Comparison of ENCODE assay signal across 17 cellular contexts in the genomic region with DNA sequence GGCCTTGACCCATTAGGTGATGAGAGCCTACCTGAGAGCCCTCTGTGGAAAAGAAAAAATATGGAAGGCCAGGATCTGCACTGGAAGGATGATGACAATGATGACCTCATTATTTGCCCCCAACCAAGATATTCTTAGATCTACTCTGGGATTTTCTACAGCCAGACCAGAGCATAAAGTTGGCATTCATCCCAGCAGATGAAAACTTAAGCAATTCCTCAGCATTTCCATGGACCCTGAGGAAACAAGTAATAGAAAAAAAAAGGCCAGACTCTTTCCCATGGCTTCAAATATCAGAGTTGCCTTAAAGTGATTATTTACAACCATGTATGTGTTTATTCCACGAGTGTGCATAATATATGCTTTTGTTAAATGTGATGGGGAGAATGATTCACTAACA.
A peak's percentile ranks its signal among the peaks of the same experiment; 100 is the strongest.
DNase-seq lines count a peak whose midpoint lies in the region; ATAC-seq and TF ChIP-seq lines count a peak whose summit lies in the region.
"Had no signal": no experiment of that assay in that cellular context is flagged by ENCODE, and none has a peak within 500 bp of the region (broad histone marks: within the 10 kb centered on the region; RNA-seq: fewer than 3 reads in every experiment).

No MANE protein-coding gene starts in this region.

- peak; percentile 12 for DNase-seq in AG08396 (ENCODE audit: low spot score)
- DNase-seq in amniotic epithelial cell (ENCODE audit: low read depth) = peak; percentile 89
- peak; percentile 56 for DNase-seq in fibroblast of the conjunctiva (ENCODE audit: low read depth)
- no peak for DNase-seq in osteocyte (ENCODE audit: extremely low spot score, unreplicated experiment)
- DNase-seq in NCI-H748 (lab: John Stamatoyannopoulos, UW; ENCODE audit: unreplicated experiment) = no peak
- DNase-seq in NOMO-1 (lab: John Stamatoyannopoulos, UW; ENCODE audit: unreplicated experiment in 2 of 2) = no peak
- no peak for DNase-seq in stimulated activated CD4-positive, alpha-beta T cell treated with anti-CD3 and anti-CD28 coated beads, Interleukin-1b, Interleukin-23, amount 100 ng/mL, for 48 hours
- DNase-seq: activated CD4-positive, alpha-beta T cell treated with anti-CD3 and anti-CD28 coated beads for 4 hours; activated T-cell treated with anti-CD3 and anti-CD28 coated beads, Interleukin-2, amount 50 U/mL, for 24 hours; amniotic stem cell; effector memory CD4-positive, alpha-beta T cell; hippocampal formation; NCI-H446 treated with DMSO at 0.1 percent for 48 hours; nephron progenitor cell; spleen had no signal

- peaks cover 4% of the 10 kb centered on the region for H3K36me3 Mint-ChIP-seq in osteocyte (ENCODE audit: unreplicated experiment)

- ATAC-seq in GM18517 (IDR thresholded peaks at IDR 0.05; ENCODE audit: unreplicated experiment) = no peak

- TF ChIP-seq CTCF in osteocyte (IDR thresholded peaks at IDR 0.05) = no peak

- H3K4me3 Mint-ChIP-seq in osteocyte (ENCODE audit: unreplicated experiment) = no peak overlapping the region
- H3K4me3 Mint-ChIP-seq: activated T-cell treated with anti-CD3 and anti-CD28 coated beads, Interleukin-2, amount 50 U/mL, for 24 hours; nephron progenitor cell; T-helper 2 cell treated with Interferon-gamma antibody and Interleukin-4, amounts not matched to agents 5 μg/mL and 100 μg/mL, for 36 hours had no signal

- H3K4me1 Mint-ChIP-seq in osteocyte (ENCODE audit: unreplicated experiment) = peaks cover 23% of the 10 kb centered on the region

- peak overlapping the region; percentile 16 for H3K27ac Mint-ChIP-seq in osteocyte (ENCODE audit: unreplicated experiment)
- H3K27ac Mint-ChIP-seq: activated T-cell treated with anti-CD3 and anti-CD28 coated beads, Interleukin-2, amount 50 U/mL, for 24 hours; nephron progenitor cell; T-helper 2 cell treated with Interferon-gamma antibody and Interleukin-4, amounts not matched to agents 5 μg/mL and 100 μg/mL, for 36 hours had no signal

- H3K9me3 Mint-ChIP-seq in osteocyte (ENCODE audit: unreplicated experiment) = peaks cover 6% of the 10 kb centered on the region

- no peaks in the 10 kb centered on the region for H3K27me3 Mint-ChIP-seq in osteocyte (ENCODE audit: unreplicated experiment)
- H3K27me3 Mint-ChIP-seq: activated T-cell treated with anti-CD3 and anti-CD28 coated beads, Interleukin-2, amount 50 U/mL, for 24 hours had no signal

Comparison
In these comparisons a context has a peak if more than half of its experiments do, and no peak if none do; other contexts are left out.
1. DNase-seq: peak in AG08396 (single experiment), amniotic epithelial cell (single experiment) and fibroblast of the conjunctiva (single experiment); none in osteocyte (single experiment), NCI-H748 (single experiment), NOMO-1 (0 of 2) and stimulated activated CD4-positive, alpha-beta T cell treated with anti-CD3 and anti-CD28 coated beads, Interleukin-1b, Interleukin-23, amount 100 ng/mL, for 48 hours (single experiment).